ENCODE assay signal across 8 cellular contexts in genomic region chr3:99532246-99532645, GRCh38.
DNase-seq lines count a peak whose midpoint lies in the region; ATAC-seq and TF ChIP-seq lines count a peak whose summit lies in the region.

No MANE protein-coding gene starts in this region.

- 55 to 60% methylated on average over 2 of the region's 2 CpGs for WGBS in lower leg skin, 2 donors

- TF ChIP-seq CTCF in GM06990 (IDR thresholded peaks at IDR 0.05; ENCODE audit: insufficient read depth, low read length, poor library complexity, severe bottlenecking) (peak; percentile 81), OCI-LY7 (conservative IDR thresholded peaks at IDR 0.05; ENCODE audit: low read length) (peak; percentile 74), nephron progenitor cell (IDR thresholded peaks at IDR 0.05) (peak; percentile 61), lower leg skin (IDR thresholded peaks at IDR 0.05) (no peak)

- intact Hi-C loops in OCI-LY7 (cut with micrococcal nuclease; ENCODE audit: unreplicated experiment) (no loop called here), lower leg skin (cut with DNase I; ENCODE audit: low total_unique reads) (no loop called here)

- no peaks in the 10 kb centered on the region for H3K4me1 ChIP-seq in OCI-LY7 (ENCODE audit: insufficient read depth, low read length, poor library complexity, severe bottlenecking)

- H3K27me3 ChIP-seq in GM06990 (replicated peaks; ENCODE audit: control insufficient read depth, insufficient read depth, low read length) = no peaks in the 10 kb centered on the region

- POLR2A ChIA-PET in OCI-LY7 (lab: Charles Lee) = no interaction called here

- no peak overlapping the region for H3K4me3 Mint-ChIP-seq in nephron progenitor cell

- no peaks in the 10 kb centered on the region for H3K9me3 Mint-ChIP-seq in nephron progenitor cell

- H3K36me3 Mint-ChIP-seq in nephron progenitor cell (ENCODE audit: low read depth) = no peaks in the 10 kb centered on the region

- no peaks in the 10 kb centered on the region for H3K27me3 Mint-ChIP-seq in nephron progenitor cell (ENCODE audit: low read depth, poor library complexity)

- CTCF ChIA-PET in OCI-LY7 (lab: Charles Lee; ENCODE audit: unreplicated experiment) = no interaction called here

- DNase-seq in A172 (ENCODE audit: low spot score) (peak; percentile 85), GM06990 (ENCODE audit: extremely low read depth, insufficient read length) (no peak), OCI-LY7 (ENCODE audit: low spot score) (peak; percentile 24), erythroblast (lab: John Stamatoyannopoulos, UW) (peak; percentile 29 to 51), nephron progenitor cell (peak; percentile 48), lower leg skin (ENCODE audit: low spot score in 2 of 2) (no peak), NCI-H345 (lab: John Stamatoyannopoulos, UW) (no peak)

- H3K4me2 ChIP-seq in OCI-LY7 (ENCODE audit: low read length) = no peak overlapping the region

- no peaks in the 10 kb centered on the region for H4K20me1 ChIP-seq in OCI-LY7 (ENCODE audit: insufficient read depth, low read length)

- no peaks in the 10 kb centered on the region for H3K79me2 ChIP-seq in OCI-LY7 (ENCODE audit: insufficient read depth, low read depth, low read length)

- ATAC-seq in HG02763 (IDR thresholded peaks at IDR 0.05; ENCODE audit: unreplicated experiment) = peak; percentile 70

- H3K9me2 ChIP-seq in OCI-LY7 (ENCODE audit: insufficient read depth, low read length) = no peaks in the 10 kb centered on the region

- H3K9me3 ChIP-seq in OCI-LY7 (ENCODE audit: low read length) = no peaks in the 10 kb centered on the region

- H2AFZ ChIP-seq in OCI-LY7 (ENCODE audit: low read length) = no peak overlapping the region

- no peak overlapping the region for H3K27ac ChIP-seq in OCI-LY7 (ENCODE audit: low read depth, low read length, poor library complexity, severe bottlenecking)

- TF ChIP-seq POLR2A in erythroblast (IDR thresholded peaks at IDR 0.05; ENCODE audit: low read length) = no peak
- TF ChIP-seq POLR2A in lower leg skin (IDR thresholded peaks at IDR 0.05) = no peak

- no peaks in the 10 kb centered on the region for H3K36me3 ChIP-seq in GM06990 (ENCODE audit: control insufficient read depth, insufficient read depth, low read length)
- H3K36me3 ChIP-seq in OCI-LY7 (ENCODE audit: insufficient read depth, low read length) = no peaks in the 10 kb centered on the region

- H3K27ac Mint-ChIP-seq in nephron progenitor cell = no peak overlapping the region

- H3K4me3 ChIP-seq in GM06990 (replicated peaks; ENCODE audit: low read depth, low read length) (no peak overlapping the region), OCI-LY7 (ENCODE audit: low read depth, low read length, poor library complexity, severe bottlenecking) (no peak overlapping the region), lower leg skin (ENCODE audit: low read depth, poor library complexity, severe bottlenecking) (no peak overlapping the region)

- no peaks in the 10 kb centered on the region for H3K4me1 Mint-ChIP-seq in nephron progenitor cell

- no TSS peak for BruUV-seq in OCI-LY7 (replicated peaks; lab: Mats Ljungman, UMichigan)

Comparison
In these comparisons a context has a peak if more than half of its experiments do, and no peak if none do; other contexts are left out.
1. DNase-seq: peak in A172 (single experiment), OCI-LY7 (single experiment), erythroblast (2 of 2) and nephron progenitor cell (single experiment); none in GM06990 (single experiment), lower leg skin (0 of 2) and NCI-H345 (single experiment).
2. CTCF ChIP-seq: peak in GM06990 (single experiment), OCI-LY7 (single experiment) and nephron progenitor cell (single experiment); none in lower leg skin (0 of 3).